ENCODE assay signal across 20 cellular contexts in genomic region chr13:82467626-82468025, GRCh38.
DNase-seq lines count a peak whose midpoint lies in the region; ATAC-seq, FAIRE-seq and TF ChIP-seq lines count a peak whose summit lies in the region.
"Had no signal": no experiment of that assay in that cellular context is flagged by ENCODE, and none has a peak within 500 bp of the region (broad histone marks: within the 10 kb centered on the region; RNA-seq: fewer than 3 reads in every experiment).

No MANE protein-coding gene starts in this region.

- H3K79me2 ChIP-seq in GM23248 (ENCODE audit: insufficient read depth) = no peaks in the 10 kb centered on the region

- DNase-seq in LNCaP clone FGC (ENCODE audit: low read depth) (peak; percentile 14), NCI-H69 (lab: John Stamatoyannopoulos, UW) (peak; percentile 72), foreskin keratinocyte (peak; percentile 9 to 25), endothelial cell (ENCODE audit: low spot score) (no peak), HTR-8/SVneo (ENCODE audit: insufficient read length, low spot score) (no peak), GM23248 (no peak)
- DNase-seq: CD8-positive, alpha-beta memory T cell; COR-L47; DMS 273 treated with DMSO at 0.1 percent for 48 hours; DMS79 treated with DMSO at 0.1 percent for 48 hours; GF-D8; GOT3; H7; HFFc6; IMR-90 had no signal

- TF ChIP-seq CTCF in 22Rv1 (IDR thresholded peaks at IDR 0.05) = no peak
- no peak for TF ChIP-seq CTCF in LNCaP clone FGC (IDR thresholded peaks at IDR 0.05; ENCODE audit: control insufficient read depth, extremely low read depth, insufficient read depth)
- no peak for TF ChIP-seq CTCF in foreskin keratinocyte (conservative IDR thresholded peaks at IDR 0.05)
- TF ChIP-seq CTCF in endothelial cell (IDR thresholded peaks at IDR 0.05; ENCODE audit: unreplicated experiment) = no peak

- H3K9me3 Mint-ChIP-seq in endothelial cell (ENCODE audit: unreplicated experiment) = no peaks in the 10 kb centered on the region
- H3K9me3 Mint-ChIP-seq: HFFc6 had no signal

- H3K9ac ChIP-seq in GM23248 = no peak overlapping the region
- H3K9ac ChIP-seq: BLaER1 treated with 17β-estradiol and CSF1 and Interleukin-3, amounts not matched to agents 10 nM and 100 nM had no signal

- H3K27ac ChIP-seq in 22Rv1 (peak overlapping the region; percentile 6; the same call in 1 of the 2 replicates), foreskin keratinocyte (no peak overlapping the region), GM23248 (no peak overlapping the region)
- H3K27ac ChIP-seq: BLaER1 treated with 17β-estradiol and CSF1 and Interleukin-3, amounts not matched to agents 10 nM and 100 nM; HL-60 had no signal

- no peak overlapping the region for H3K27ac Mint-ChIP-seq in endothelial cell (ENCODE audit: unreplicated experiment)
- H3K27ac Mint-ChIP-seq: B cell; CD8-positive, alpha-beta memory T cell; HFFc6 had no signal

- H3K27me3 ChIP-seq in foreskin keratinocyte (no peaks in the 10 kb centered on the region), GM23248 (replicated peaks; ENCODE audit: insufficient read depth) (no peaks in the 10 kb centered on the region)
- H3K27me3 ChIP-seq: BLaER1 treated with 17β-estradiol and CSF1 and Interleukin-3, amounts not matched to agents 10 nM and 100 nM had no signal

- H4K20me1 ChIP-seq in GM23248 (ENCODE audit: insufficient read depth) = no peaks in the 10 kb centered on the region
- H4K20me1 ChIP-seq: BLaER1 treated with 17β-estradiol and CSF1 and Interleukin-3, amounts not matched to agents 10 nM and 100 nM had no signal

- no peaks in the 10 kb centered on the region for H3K9me2 ChIP-seq in GM23248 (ENCODE audit: insufficient read depth)

- H3K4me3 Mint-ChIP-seq in endothelial cell (ENCODE audit: unreplicated experiment) = no peak overlapping the region
- H3K4me3 Mint-ChIP-seq: B cell; CD8-positive, alpha-beta memory T cell; HFFc6 had no signal

- FAIRE-seq in HTR-8/SVneo (lab: Jason Lieb, UNC) = no peak

- H3K27me3 Mint-ChIP-seq in endothelial cell (ENCODE audit: unreplicated experiment) = no peaks in the 10 kb centered on the region
- H3K27me3 Mint-ChIP-seq: B cell; CD8-positive, alpha-beta memory T cell had no signal

- ATAC-seq in foreskin keratinocyte = no peak
- ATAC-seq: HCT116 had no signal

- H3K4me1 Mint-ChIP-seq in endothelial cell (ENCODE audit: unreplicated experiment) = peaks cover 11% of the 10 kb centered on the region
- H3K4me1 Mint-ChIP-seq: B cell; CD8-positive, alpha-beta memory T cell had no signal

- no peaks in the 10 kb centered on the region for H3K36me3 ChIP-seq in GM23248 (ENCODE audit: low read depth)
- H3K36me3 ChIP-seq: BLaER1 treated with 17β-estradiol and CSF1 and Interleukin-3, amounts not matched to agents 10 nM and 100 nM had no signal

- no peaks in the 10 kb centered on the region for H3F3A ChIP-seq in GM23248 (ENCODE audit: insufficient read depth)

- H3K9me3 ChIP-seq in GM23248 (ENCODE audit: low read depth) = no peaks in the 10 kb centered on the region
- H3K9me3 ChIP-seq: BLaER1 treated with 17β-estradiol and CSF1 and Interleukin-3, amounts not matched to agents 10 nM and 100 nM had no signal

- H3K36me3 Mint-ChIP-seq in endothelial cell (ENCODE audit: low read depth, unreplicated experiment) = no peaks in the 10 kb centered on the region
- H3K36me3 Mint-ChIP-seq: CD8-positive, alpha-beta memory T cell had no signal

- H2AFZ ChIP-seq in GM23248 = no peak overlapping the region

- no peaks in the 10 kb centered on the region for H3K4me1 ChIP-seq in foreskin keratinocyte
- no peaks in the 10 kb centered on the region for H3K4me1 ChIP-seq in GM23248 (ENCODE audit: insufficient read depth)
- H3K4me1 ChIP-seq: BLaER1 treated with 17β-estradiol and CSF1 and Interleukin-3, amounts not matched to agents 10 nM and 100 nM had no signal

- in situ Hi-C loops in GM23248 (cut with MboI) = no loop called here

- no peak overlapping the region for H3K4me2 ChIP-seq in GM23248 (ENCODE audit: unreplicated experiment)
- H3K4me2 ChIP-seq: BLaER1 treated with 17β-estradiol and CSF1 and Interleukin-3, amounts not matched to agents 10 nM and 100 nM had no signal

- H3K4me3 ChIP-seq in LNCaP clone FGC (ENCODE audit: low read depth, low read length) (no peak overlapping the region), GM23248 (no peak overlapping the region)
- H3K4me3 ChIP-seq: BLaER1 treated with 17β-estradiol and CSF1 and Interleukin-3, amounts not matched to agents 10 nM and 100 nM had no signal

- 5 to 11% methylated on average over 1 of the region's 1 CpG for WGBS in GM23248 (ENCODE audit: low coverage in 1 of 2, low lambda C conversion rate in 2 of 2, missing lambda C conversion rate in 2 of 2), 2 experiments

Comparison
In these comparisons a context has a peak if more than half of its experiments do, and no peak if none do; other contexts are left out.
1. DNase-seq: peak in LNCaP clone FGC (single experiment), NCI-H69 (single experiment) and foreskin keratinocyte (2 of 2); none in endothelial cell (single experiment), HTR-8/SVneo (single experiment) and GM23248 (single experiment).